In genomic region chr12:32947203-32947795, GRCh38 we compare ENCODE assay signal across 8 cellular contexts. TPM values are rescaled to one million over a fixed set of nuclear protein-coding genes. Genes with fewer than 3 reads are reported as not detected.
A peak's percentile ranks its signal among the peaks of the same experiment; 100 is the strongest.
DNase-seq lines count a peak whose midpoint lies in the region; ATAC-seq and TF ChIP-seq lines count a peak whose summit lies in the region.

No MANE protein-coding gene starts in this region.

- DNase-seq in GM13977 (ENCODE audit: low spot score) (peak; percentile 7), NCI-H1930 (lab: John Stamatoyannopoulos, UW) (peak; percentile 24 to 43), myocyte (ENCODE audit: low read depth) (peak; percentile 43), KG1 (lab: John Stamatoyannopoulos, UW) (no peak), thyroid gland (no peak)
- DNase-seq in CD4-positive, alpha-beta T cell = no peak

- H3K27ac Mint-ChIP-seq in brain = peak overlapping the region in 4 of 5 experiments; percentile 22 to 95 (median 62)
- no peak overlapping the region for H3K27ac Mint-ChIP-seq in CD4-positive, alpha-beta T cell

- CTCF ChIA-PET in CD4-positive, alpha-beta T cell (lab: Charles Lee) = no interaction called here

- no peaks in the 10 kb centered on the region for H3K4me1 ChIP-seq in thyroid gland

- H3K9me3 Mint-ChIP-seq in brain = no peaks in the 10 kb centered on the region
- no peaks in the 10 kb centered on the region for H3K9me3 Mint-ChIP-seq in CD4-positive, alpha-beta T cell

- no peaks in the 10 kb centered on the region for H3K36me3 ChIP-seq in thyroid gland

- no peaks in the 10 kb centered on the region for H3K9me3 ChIP-seq in thyroid gland
- no peaks in the 10 kb centered on the region for H3K9me3 ChIP-seq in CD4-positive, alpha-beta T cell (ENCODE audit: control insufficient read depth, low read length)

- POLR2A ChIA-PET in CD4-positive, alpha-beta T cell (lab: Charles Lee) = no interaction called here

- H3K36me3 Mint-ChIP-seq in brain = no peaks in the 10 kb centered on the region
- no peaks in the 10 kb centered on the region for H3K36me3 Mint-ChIP-seq in CD4-positive, alpha-beta T cell (ENCODE audit: low read depth)

- no peak for ATAC-seq in GM18520 (IDR thresholded peaks at IDR 0.05; ENCODE audit: unreplicated experiment)
- ATAC-seq in CD4-positive, alpha-beta T cell (ENCODE audit: poor library complexity) = no peak

- H3K27me3 Mint-ChIP-seq in brain = no peaks in the 10 kb centered on the region
- H3K27me3 Mint-ChIP-seq in CD4-positive, alpha-beta T cell = peaks cover 6% of the 10 kb centered on the region

- TF ChIP-seq CTCF in GM13977 (IDR thresholded peaks at IDR 0.05; ENCODE audit: extremely low read depth, insufficient read depth, missing control alignments) = no peak
- TF ChIP-seq CTCF in brain (conservative IDR thresholded peaks at IDR 0.05) = peak; percentile 58 to 64
- peak in 2 of 6 experiments; percentile 21 to 42 for TF ChIP-seq CTCF in thyroid gland (IDR thresholded peaks at IDR 0.05)
- no peak for TF ChIP-seq CTCF in CD4-positive, alpha-beta T cell (IDR thresholded peaks at IDR 0.05)

- no peak for TF ChIP-seq POLR2A in thyroid gland (IDR thresholded peaks at IDR 0.05)

- intact Hi-C loops in thyroid gland (cut with DNase I) = no loop called here
- intact Hi-C loops in CD4-positive, alpha-beta T cell (cut with DNase I, micrococcal nuclease) = no loop called here

- no peak overlapping the region for H3K4me3 Mint-ChIP-seq in brain
- no peak overlapping the region for H3K4me3 Mint-ChIP-seq in CD4-positive, alpha-beta T cell

- no peak overlapping the region for H3K27ac ChIP-seq in thyroid gland
- H3K27ac ChIP-seq in CD4-positive, alpha-beta T cell (ENCODE audit: low read depth, low read length) = no peak overlapping the region

- H3K4me3 ChIP-seq in thyroid gland (replicated peaks in 1 of 3) = no peak overlapping the region

- H3K4me1 Mint-ChIP-seq in brain = peaks cover 14% of the 10 kb centered on the region
- H3K4me1 Mint-ChIP-seq in CD4-positive, alpha-beta T cell (ENCODE audit: low read depth) = no peaks in the 10 kb centered on the region

- WGBS in thyroid gland, 2 donors = 78 to 83% methylated on average over 3 of the region's 3 CpGs

- no peaks in the 10 kb centered on the region for H3K27me3 ChIP-seq in thyroid gland
- no peaks in the 10 kb centered on the region for H3K27me3 ChIP-seq in CD4-positive, alpha-beta T cell (ENCODE audit: control insufficient read depth, insufficient read depth, low read length)

- in situ Hi-C loops in GM13977 (cut with MboI; ENCODE audit: low pct_unique_long_range_greater_than_20kb, low sequenced_read_pairs, unreplicated experiment) = no loop called here

RNA-seq across cellular contexts. Expression of gene PKP2, which starts 50.7 kb away (rescaled TPM):
- 16.0 TPM for polyA plus RNA-seq in brain (ENCODE audit: insufficient read depth, low read depth, low replicate concordance)
- total RNA-seq in myocyte (8.2 and 60.0 TPM in 2 replicates), thyroid gland (under 1 TPM; 0.27 to 0.92 (median 0.55) TPM)
- polyA plus RNA-seq in myocyte (2012) = 20.0 TPM
- total RNA-seq in CD4-positive, alpha-beta T cell = under 1 TPM; 0.22 to 0.31 TPM

Comparison
In these comparisons a context has a peak if more than half of its experiments do, and no peak if none do; other contexts are left out.
1. DNase-seq: peak in GM13977 (single experiment), NCI-H1930 (2 of 2) and myocyte (single experiment); none in KG1 (single experiment), thyroid gland (0 of 2) and CD4-positive, alpha-beta T cell (0 of 10).
2. CTCF ChIP-seq: peak in brain (2 of 2); none in GM13977 (single experiment) and CD4-positive, alpha-beta T cell (single experiment).